In the genomic region with DNA sequence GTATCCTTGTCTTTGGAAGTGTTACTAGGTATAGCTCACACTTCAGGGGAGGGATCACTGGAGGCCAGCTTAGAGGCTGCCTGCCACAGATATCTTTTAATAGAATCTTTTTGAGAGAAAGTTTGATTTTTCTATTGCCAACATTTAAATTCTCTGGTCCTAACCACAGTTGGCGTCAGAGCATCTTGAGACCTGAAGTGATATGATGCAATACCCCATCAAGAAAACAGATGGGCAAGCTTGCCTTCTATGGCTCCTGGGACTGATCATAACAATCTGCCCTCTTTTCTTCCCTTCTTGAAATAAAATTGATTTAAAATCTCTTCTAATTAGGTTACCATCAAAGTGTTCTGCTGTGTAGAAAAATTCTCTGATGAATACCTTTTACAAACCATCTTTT, we compare ENCODE assay signal across 16 cellular contexts.
DNase-seq lines count a peak whose midpoint lies in the region; ATAC-seq, FAIRE-seq and TF ChIP-seq lines count a peak whose summit lies in the region.
"Had no signal": no experiment of that assay in that cellular context is flagged by ENCODE, and none has a peak within 500 bp of the region (broad histone marks: within the 10 kb centered on the region; RNA-seq: fewer than 3 reads in every experiment).

No MANE protein-coding gene starts in this region.

- H3K79me2 ChIP-seq in HepG2 (ENCODE audit: insufficient read depth, low read length) (no peaks in the 10 kb centered on the region), H1 (ENCODE audit: control insufficient read depth in 1 of 2, insufficient read depth in 2 of 2, low read length in 2 of 2) (no peaks in the 10 kb centered on the region)

- H2BK15ac ChIP-seq in H1 (ENCODE audit: low read length), result no peak overlapping the region

- H3K27ac ChIP-seq in HepG2 (ENCODE audit: extremely low read length, insufficient read depth, low read length), result no peak overlapping the region
- H3K27ac ChIP-seq in right lobe of liver, result no peak overlapping the region
- no peak overlapping the region for H3K27ac ChIP-seq in H1 (ENCODE audit: low read depth, low read length)
- H3K27ac ChIP-seq: A549, GM23248 had no signal

- no peak overlapping the region for H2BK120ac ChIP-seq in H1 (replicated peaks; ENCODE audit: low read depth, low read length)

- ATAC-seq in HepG2 (no peak), right lobe of liver (no peak), esophagus mucosa (no peak)
- ATAC-seq: A549; CD8-positive, alpha-beta T cell; GM12878 had no signal

- H2BK5ac ChIP-seq in H1 (ENCODE audit: low read depth, low read length), result no peak overlapping the region

- no peak overlapping the region for H2BK20ac ChIP-seq in H1 (ENCODE audit: low read length)

- H3K27me3 ChIP-seq in HepG2 (ENCODE audit: control insufficient read depth in 1 of 2, insufficient read depth in 2 of 2, low read length in 2 of 2) (0 out of 5 replicates have a peak, but pooled peaks cover 0 to 5% of the 10 kb centered on the region in 2 experiments), right lobe of liver (no peaks in the 10 kb centered on the region), H1 (replicated peaks in 1 of 4; ENCODE audit: control insufficient read depth in 3 of 4, extremely low read depth in 1 of 4, insufficient read depth in 3 of 4, low read length in 3 of 4) (no peaks in the 10 kb centered on the region)

- no peaks in the 10 kb centered on the region for H3K36me3 ChIP-seq in HepG2 (replicated peaks in 1 of 2; ENCODE audit: control insufficient read depth in 1 of 2, insufficient read depth in 2 of 2, low read length in 2 of 2)
- H3K36me3 ChIP-seq in right lobe of liver, result no peaks in the 10 kb centered on the region
- peaks cover 0 to 7% (median 0%) of the 10 kb centered on the region in 4 experiments; a peak in 2 of 8 replicates for H3K36me3 ChIP-seq in H1 (ENCODE audit: control insufficient read depth in 2 of 4, insufficient read depth in 4 of 4, low read length in 3 of 4)

- H3K9ac ChIP-seq in HepG2 (ENCODE audit: insufficient read depth, low read depth, low read length) (no peak overlapping the region), H1 (replicated peaks in 1 of 4; ENCODE audit: extremely low read depth in 1 of 4, low read depth in 3 of 4, low read length in 3 of 4) (no peak overlapping the region)
- H3K9ac ChIP-seq: GM23248 had no signal

- DNase-seq in HepG2 (ENCODE audit: low spot score) (no peak), right lobe of liver (no peak), NCI-H524 treated with DMSO at 0.1 percent for 48 hours (lab: John Stamatoyannopoulos, UW) (peak; percentile 15), H1 (ENCODE audit: low read depth in 1 of 2, low spot score in 2 of 2) (no peak), T-helper 9 cell (no peak), T-helper 1 cell (no peak)
- DNase-seq: CD8-positive, alpha-beta T cell; COR-L47; DMS79; GM23248; H9 had no signal

- no peak overlapping the region for H4K5ac ChIP-seq in H1 (ENCODE audit: insufficient read length, low read depth, low read length)

- no peak overlapping the region for H2BK12ac ChIP-seq in H1 (ENCODE audit: low read depth, low read length)

- POLR2A ChIA-PET in HepG2 (lab: Yijun Ruan, JAX) (no interaction called here), H1 (lab: Charles Lee; ENCODE audit: partially characterized antibody) (no interaction called here)

- TF ChIP-seq EP300 in HepG2 (IDR thresholded peaks at IDR 0.05; ENCODE audit: low read depth in 2 of 2, low read length in 2 of 2) (no peak), HepG2 (CRISPR knock-in tag; IDR thresholded peaks at IDR 0.05; ENCODE audit: borderline replicate concordance) (no peak), H1 (IDR thresholded peaks at IDR 0.05; ENCODE audit: borderline replicate concordance in 1 of 2, low read depth in 2 of 2, low read length in 2 of 2) (no peak)

- FAIRE-seq in HepG2 (lab: Jason Lieb, UNC) (no peak), H1 (lab: Jason Lieb, UNC) (no peak)
- FAIRE-seq: A549, D721Med, GM12878, GM18507 had no signal

- no peak overlapping the region for H4K91ac ChIP-seq in H1 (replicated peaks; ENCODE audit: insufficient read length, low read length)

- H3K14ac ChIP-seq in H1 (ENCODE audit: insufficient read length), result no peak overlapping the region

- H2AK5ac ChIP-seq in H1 (ENCODE audit: low read depth, low read length), result no peak overlapping the region

- BruUV-seq in HepG2 (replicated peaks; lab: Mats Ljungman, UMichigan), result no TSS peak

- no peak overlapping the region for H3K56ac ChIP-seq in H1 (replicated peaks; ENCODE audit: insufficient read length, low read depth, low read length)

- H4K20me1 ChIP-seq in HepG2 (ENCODE audit: insufficient read depth, low read length) (no peaks in the 10 kb centered on the region), H1 (replicated peaks in 1 of 2; ENCODE audit: control insufficient read depth in 1 of 2, insufficient read depth in 2 of 2, low read length in 2 of 2) (no peaks in the 10 kb centered on the region)

- TF ChIP-seq CTCF in HepG2 (CRISPR knock-in tag; IDR thresholded peaks at IDR 0.05) (no peak), right lobe of liver (IDR thresholded peaks at IDR 0.05) (no peak), H1 (IDR thresholded peaks at IDR 0.05; ENCODE audit: control extremely low read depth in 1 of 3, insufficient read depth in 1 of 3, low read depth in 1 of 3, low read length in 3 of 3) (no peak)

- TF ChIP-seq POLR2A in HepG2 (IDR thresholded peaks at IDR 0.05; ENCODE audit: insufficient read depth in 1 of 2, low read depth in 2 of 2, low read length in 2 of 2) (no peak), right lobe of liver (IDR thresholded peaks at IDR 0.05) (no peak), H1 (IDR thresholded peaks at IDR 0.05; ENCODE audit: control extremely low read depth in 1 of 2, low read depth in 2 of 2, low read length in 2 of 2) (no peak)

- no peak for TF ChIP-seq RAD21 in HepG2 (CRISPR knock-in tag; IDR thresholded peaks at IDR 0.05)
- TF ChIP-seq RAD21 in H1 (IDR thresholded peaks at IDR 0.05 in 1 of 2, conservative IDR thresholded peaks at IDR 0.05 in 1 of 2; ENCODE audit: low read depth in 2 of 2, low read length in 2 of 2), result no peak

- H3K4me1 ChIP-seq in HepG2 (ENCODE audit: insufficient read depth, low read length) (no peaks in the 10 kb centered on the region), right lobe of liver (no peaks in the 10 kb centered on the region), H1 (replicated peaks in 1 of 4; ENCODE audit: control insufficient read depth in 3 of 4, insufficient read depth in 4 of 4, low read length in 3 of 4) (no peaks in the 10 kb centered on the region)
- H3K4me1 ChIP-seq: A549 had no signal

- CTCF ChIA-PET in HepG2 (lab: Yijun Ruan, JAX; ENCODE audit: low intra/inter-chr PET ratio, low total read pairs), result no interaction called here
- CTCF ChIA-PET in H1 (lab: Charles Lee; ENCODE audit: partially characterized antibody), result interaction anchor here (1.2 kb wide), 1 partner anchor 604 kb away, joined by 3 read pairs; no protein-coding TSS in a partner anchor

- no peak overlapping the region for H3K4ac ChIP-seq in H1 (replicated peaks; ENCODE audit: insufficient read length, low read depth, low read length)

- no peak overlapping the region for H3K18ac ChIP-seq in H1 (ENCODE audit: extremely low read depth, low read length)

- no peak overlapping the region for H3K23ac ChIP-seq in H1 (ENCODE audit: insufficient read length)

- H3K23me2 ChIP-seq in H1 (ENCODE audit: low read depth, low read length), result no peaks in the 10 kb centered on the region

- no peak overlapping the region for H3K4me2 ChIP-seq in HepG2 (ENCODE audit: low read depth, low read length)
- H3K4me2 ChIP-seq in H1 (ENCODE audit: insufficient read depth in 1 of 2, low read depth in 2 of 2, low read length in 2 of 2), result no peak overlapping the region
- H3K4me2 ChIP-seq: A549 had no signal

- H3K4me3 ChIP-seq in HepG2 (replicated peaks in 1 of 3; ENCODE audit: insufficient read depth in 1 of 3, low read depth in 2 of 3, low read length in 3 of 3) (no peak overlapping the region), right lobe of liver (no peak overlapping the region), H1 (ENCODE audit: extremely low read depth in 1 of 4, insufficient read depth in 2 of 4, low read depth in 3 of 4, low read length in 4 of 4) (no peak overlapping the region)
- H3K4me3 ChIP-seq: A549, GM12878, GM23248 had no signal

- no peaks in the 10 kb centered on the region for H3K79me1 ChIP-seq in H1 (ENCODE audit: low read depth, low read length)

- H2AFZ ChIP-seq in HepG2 (ENCODE audit: low read length), result no peak overlapping the region
- H2AFZ ChIP-seq in H1 (ENCODE audit: low read length), result no peak overlapping the region
- H2AFZ ChIP-seq: GM23248 had no signal

- H3K9me3 ChIP-seq in HepG2 (ENCODE audit: low read length), result peaks cover 9% of the 10 kb centered on the region; the same call in 1 of the 2 replicates
- peaks cover 0 to 3% (median 0%) of the 10 kb centered on the region in 4 donors for H3K9me3 ChIP-seq in right lobe of liver
- H3K9me3 ChIP-seq in H1 (ENCODE audit: insufficient read depth in 2 of 2, low read depth in 1 of 2, low read length in 1 of 2), result peaks cover 8 to 14% of the 10 kb centered on the region in 2 experiments; a peak in 3 of 4 replicates

- intact Hi-C loops in HepG2 (cut with micrococcal nuclease; ENCODE audit: unreplicated experiment) (no loop called here), right lobe of liver (cut with DNase I) (no loop called here)

- in situ Hi-C loops in HepG2 (cut with HindIII; ENCODE audit: extremely low pct_ligation_motif_present, low pct_unique_long_range_greater_than_20kb), result no loop called here

- H4K8ac ChIP-seq in H1 (ENCODE audit: extremely low read depth, insufficient read depth, low read length), result no peak overlapping the region

- 0% methylated on average over 1 of the region's 1 CpG for WGBS in HepG2 (ENCODE audit: low lambda C conversion rate)
- 71% methylated on average over 1 of the region's 1 CpG for WGBS in right lobe of liver (ENCODE audit: insufficient coverage, low coverage, low lambda C conversion rate, missing lambda C conversion rate)
- 94% methylated on average over 1 of the region's 1 CpG; no CpG with 5 or more reads in 1 of the 2 experiments for WGBS in H1 (ENCODE audit: extremely low coverage in 1 of 2, insufficient coverage in 1 of 2, insufficient read length in 1 of 2, insufficient replicate concordance in 2 of 2, low coverage in 1 of 2, low lambda C conversion rate in 2 of 2, missing lambda C conversion rate in 1 of 2), 2 experiments

TF ChIP-seq in HepG2, 621 proteins besides CTCF, POLR2A, EP300 and RAD21:
- peak; percentile 82 for TF ChIP-seq CEBPB (IDR thresholded peaks at IDR 0.05; ENCODE audit: borderline replicate concordance, low read depth, low read length)
- no peak for TF ChIP-seq HES4 (CRISPR knock-in tag; IDR thresholded peaks at IDR 0.05; ENCODE audit: borderline replicate concordance)

TF ChIP-seq in H1, 55 proteins besides CTCF, POLR2A, EP300 and RAD21 (continues in another document):
- TF ChIP-seq NRF1 (IDR thresholded peaks at IDR 0.05; ENCODE audit: low read depth, low read length), result no peak
- TF ChIP-seq, protein P1, sequence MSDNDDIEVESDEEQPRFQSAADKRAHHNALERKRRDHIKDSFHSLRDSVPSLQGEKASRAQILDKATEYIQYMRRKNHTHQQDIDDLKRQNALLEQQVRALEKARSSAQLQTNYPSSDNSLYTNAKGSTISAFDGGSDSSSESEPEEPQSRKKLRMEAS (IDR thresholded peaks at IDR 0.05), result no peak
- no peak for TF ChIP-seq KDM1A (IDR thresholded peaks at IDR 0.05; ENCODE audit: borderline replicate concordance, low read length)
- peak; percentile 32; the same call in 1 of the 2 replicates for TF ChIP-seq CEBPB (IDR thresholded peaks at IDR 0.05; ENCODE audit: low read depth, low read length)
